ENCODE assay signal across 14 cellular contexts in the genomic region with DNA sequence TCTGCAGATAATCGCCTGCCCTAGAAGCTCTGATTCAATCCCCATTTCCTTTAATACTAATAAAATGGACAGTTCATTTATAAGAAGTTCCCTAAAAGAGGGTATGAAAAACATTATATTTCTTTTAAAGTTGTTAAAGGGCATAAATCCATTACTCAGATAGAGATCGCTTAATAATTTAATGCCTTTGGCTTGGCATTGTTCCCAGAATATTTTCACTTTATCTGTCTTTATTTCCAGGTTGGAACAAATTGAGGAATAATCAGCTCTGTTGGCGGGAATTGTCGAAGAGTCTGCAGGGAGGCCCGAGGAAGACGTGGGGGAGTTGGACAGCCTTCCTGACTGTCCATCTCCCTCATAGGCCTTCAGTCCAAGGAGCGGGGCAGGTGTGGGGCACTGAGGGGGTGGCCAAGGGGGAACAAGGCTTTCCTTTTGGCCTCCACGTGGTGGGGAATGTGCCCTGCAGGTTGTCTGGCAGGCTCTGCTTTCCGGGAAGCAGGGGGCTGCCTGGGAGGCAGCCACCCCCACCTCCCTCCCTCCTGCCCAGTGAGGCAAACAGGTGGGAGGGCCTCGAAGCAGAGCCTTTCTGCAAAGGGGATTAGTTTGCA.
DNase-seq lines count a peak whose midpoint lies in the region; ATAC-seq and TF ChIP-seq lines count a peak whose summit lies in the region.
"Had no signal": no experiment of that assay in that cellular context is flagged by ENCODE, and none has a peak within 500 bp of the region (broad histone marks: within the 10 kb centered on the region; RNA-seq: fewer than 3 reads in every experiment).

No MANE protein-coding gene starts in this region.

- H3K27ac ChIP-seq in HCT116 (ENCODE audit: low read depth, low read length), result no peak overlapping the region
- H3K27ac ChIP-seq in ovary, result peak overlapping the region in 1 of 2 donors; percentile 46
- H3K27ac ChIP-seq in Karpas-422 (ENCODE audit: low read length), result no peak overlapping the region

- CTCF ChIA-PET in HCT116 (lab: Charles Lee), result interaction anchor here (0.8 to 4.1 kb wide), 5 partner anchors 10 to 246 kb away, joined by 3 to 47 read pairs (median 4); no protein-coding TSS in a partner anchor

- intact Hi-C loops in HCT116 (cut with micrococcal nuclease), result loop anchor here (1.0 to 10.0 kb wide), 6 partner anchors 116 to 435 kb away; no protein-coding TSS in a partner anchor
- intact Hi-C loops in ovary (cut with DNase I), result no loop called here

- H3K4me1 Mint-ChIP-seq in stimulated activated naive CD8-positive, alpha-beta T cell treated with anti-CD3 and anti-CD28 coated beads, Interleukin-15, amount 100 ng/mL, for 72 hours, result peaks cover 5% of the 10 kb centered on the region

- TF ChIP-seq EP300 in ovary (IDR thresholded peaks at IDR 0.05), result no peak

- H3K79me2 ChIP-seq in HCT116 (ENCODE audit: insufficient read depth, low read length), result no peaks in the 10 kb centered on the region
- no peaks in the 10 kb centered on the region for H3K79me2 ChIP-seq in Karpas-422 (ENCODE audit: low read length)

- H3K9me3 Mint-ChIP-seq in stimulated activated naive CD8-positive, alpha-beta T cell treated with anti-CD3 and anti-CD28 coated beads, Interleukin-15, amount 100 ng/mL, for 72 hours, result no peaks in the 10 kb centered on the region
- H3K9me3 Mint-ChIP-seq: activated CD8-positive, alpha-beta T cell treated with anti-CD3 and anti-CD28 coated beads for 36 hours; activated T-helper 17 cell treated with anti-CD3 and anti-CD28 coated beads, Interleukin-2, amount 50 U/mL, for 72 hours had no signal

- H3K4me2 ChIP-seq in HCT116 (ENCODE audit: low read length) (no peak overlapping the region), Karpas-422 (ENCODE audit: low read depth, low read length, poor library complexity, severe bottlenecking) (no peak overlapping the region)

- H3K9me2 ChIP-seq in HCT116 (ENCODE audit: insufficient read depth) (no peaks in the 10 kb centered on the region), Karpas-422 (replicated peaks; ENCODE audit: insufficient read depth, low read length) (no peaks in the 10 kb centered on the region)

- H3K27me3 ChIP-seq in HCT116 (ENCODE audit: insufficient read depth, low read length) (no peaks in the 10 kb centered on the region), ovary (no peaks in the 10 kb centered on the region), Karpas-422 (ENCODE audit: low read length) (no peaks in the 10 kb centered on the region)

- POLR2A ChIA-PET in HCT116 (lab: Charles Lee), result no interaction called here

- no peaks in the 10 kb centered on the region for H4K20me1 ChIP-seq in HCT116 (ENCODE audit: insufficient read depth)
- no peaks in the 10 kb centered on the region for H4K20me1 ChIP-seq in Karpas-422 (ENCODE audit: insufficient read depth, low read depth, low read length)

- RAD21 ChIA-PET in HCT116 (lab: Charles Lee; ENCODE audit: low non-redundant PET in 1 of 2, low total read pairs in 2 of 2, uncharacterized antibody in 2 of 2, unreplicated experiment in 2 of 2), result interaction anchor here in 1 of 2 experiments (1.8 kb wide), 1 partner anchor 199 kb away, joined by 4 read pairs; no protein-coding TSS in a partner anchor

- no peaks in the 10 kb centered on the region for H3K36me3 ChIP-seq in HCT116 (ENCODE audit: control insufficient read depth in 1 of 2, insufficient read depth in 2 of 2, low read length in 2 of 2)
- H3K36me3 ChIP-seq in ovary, result no peaks in the 10 kb centered on the region
- no peaks in the 10 kb centered on the region for H3K36me3 ChIP-seq in Karpas-422 (ENCODE audit: insufficient read depth, low read length)

- H3K4me3 ChIP-seq in HCT116 (replicated peaks in 1 of 2; ENCODE audit: low read depth in 1 of 2, low read length in 2 of 2) (no peak overlapping the region), ovary (no peak overlapping the region), Karpas-422 (ENCODE audit: low read length) (no peak overlapping the region)

- H2AFZ ChIP-seq in HCT116 (ENCODE audit: low read depth, low read length, poor library complexity, severe bottlenecking) (no peak overlapping the region), Karpas-422 (ENCODE audit: low read length) (no peak overlapping the region)

- 13 to 14% (median 13%) methylated on average over 9 to 10 of the region's 10 CpGs for WGBS in ovary, 3 donors

- no peak overlapping the region for H3K9ac ChIP-seq in HCT116 (ENCODE audit: low read length)
- H3K9ac ChIP-seq in Karpas-422 (ENCODE audit: low read length), result no peak overlapping the region

- no peak for TF ChIP-seq RAD21 in HCT116 (IDR thresholded peaks at IDR 0.05; ENCODE audit: low read depth)

- DNase-seq in NCI-H82 (lab: John Stamatoyannopoulos, UW), result peak; percentile 29
- DNase-seq in NCI-H82 treated with DMSO at 0.1 percent for 48 hours (lab: John Stamatoyannopoulos, UW; ENCODE audit: unreplicated experiment), result no peak
- no peak for DNase-seq in HCT116 (ENCODE audit: low read depth, low spot score)
- DNase-seq in amniotic epithelial cell (ENCODE audit: low read depth), result peak; percentile 36
- DNase-seq in ovary, result peak in 3 of 5 donors; percentile 45 to 50 (median 46)
- DNase-seq in Karpas-422, result no peak
- no peak for DNase-seq in activated T-cell treated with anti-CD3 and anti-CD28 coated beads for 4 hours
- no peak for DNase-seq in stimulated activated naive CD8-positive, alpha-beta T cell treated with anti-CD3 and anti-CD28 coated beads, Interleukin-15, amount 100 ng/mL, for 72 hours
- DNase-seq: activated CD8-positive, alpha-beta T cell treated with anti-CD3 and anti-CD28 coated beads for 36 hours; cortex of kidney; head of caudate nucleus; KBM-7; NCI-H146 had no signal

- no peak for TF ChIP-seq CTCF in HCT116 (IDR thresholded peaks at IDR 0.05 in 2 of 3, conservative IDR thresholded peaks at IDR 0.05 in 1 of 3; ENCODE audit: borderline replicate concordance in 1 of 3, insufficient read depth in 1 of 3, low read depth in 2 of 3, low read length in 2 of 3)
- TF ChIP-seq CTCF in ovary (IDR thresholded peaks at IDR 0.05), result no peak

- ATAC-seq in HCT116, result peak; percentile 31
- no peak for ATAC-seq in stimulated activated naive CD8-positive, alpha-beta T cell treated with anti-CD3 and anti-CD28 coated beads, Interleukin-15, amount 100 ng/mL, for 72 hours
- ATAC-seq: activated CD8-positive, alpha-beta T cell treated with anti-CD3 and anti-CD28 coated beads for 36 hours; activated T-helper 17 cell treated with anti-CD3 and anti-CD28 coated beads, Interleukin-2, amount 50 U/mL, for 72 hours had no signal

- H3K9me3 ChIP-seq in HCT116 (ENCODE audit: control insufficient read depth in 1 of 2, insufficient read depth in 1 of 2, low read depth in 1 of 2, low read length in 2 of 2) (no peaks in the 10 kb centered on the region), ovary (no peaks in the 10 kb centered on the region), Karpas-422 (ENCODE audit: low read length) (no peaks in the 10 kb centered on the region)

- H3K4me1 ChIP-seq in HCT116 (ENCODE audit: control insufficient read depth in 1 of 2, insufficient read depth in 2 of 2, low read length in 2 of 2) (peaks cover 0 to 5% of the 10 kb centered on the region in 2 experiments; a peak in 2 of 4 replicates), ovary (ENCODE audit: insufficient read depth) (peaks cover 21% of the 10 kb centered on the region), Karpas-422 (ENCODE audit: low read length) (no peaks in the 10 kb centered on the region)

- BruUV-seq in HCT116 (replicated peaks; lab: Mats Ljungman, UMichigan), result no TSS peak

- no peak overlapping the region for H3K27ac Mint-ChIP-seq in stimulated activated naive CD8-positive, alpha-beta T cell treated with anti-CD3 and anti-CD28 coated beads, Interleukin-15, amount 100 ng/mL, for 72 hours
- H3K27ac Mint-ChIP-seq: activated CD8-positive, alpha-beta T cell treated with anti-CD3 and anti-CD28 coated beads for 36 hours; activated T-helper 17 cell treated with anti-CD3 and anti-CD28 coated beads, Interleukin-2, amount 50 U/mL, for 72 hours had no signal

- no peak overlapping the region for H3K4me3 Mint-ChIP-seq in stimulated activated naive CD8-positive, alpha-beta T cell treated with anti-CD3 and anti-CD28 coated beads, Interleukin-15, amount 100 ng/mL, for 72 hours
- H3K4me3 Mint-ChIP-seq: activated CD8-positive, alpha-beta T cell treated with anti-CD3 and anti-CD28 coated beads for 36 hours; activated T-helper 17 cell treated with anti-CD3 and anti-CD28 coated beads, Interleukin-2, amount 50 U/mL, for 72 hours had no signal

- H3K27me3 Mint-ChIP-seq in stimulated activated naive CD8-positive, alpha-beta T cell treated with anti-CD3 and anti-CD28 coated beads, Interleukin-15, amount 100 ng/mL, for 72 hours, result peaks cover 8% of the 10 kb centered on the region
- H3K27me3 Mint-ChIP-seq: activated T-helper 17 cell treated with anti-CD3 and anti-CD28 coated beads, Interleukin-2, amount 50 U/mL, for 72 hours had no signal

- TF ChIP-seq POLR2A in HCT116 (IDR thresholded peaks at IDR 0.05; ENCODE audit: borderline replicate concordance, extremely low read depth, insufficient read depth, insufficient read length) (no peak), ovary (IDR thresholded peaks at IDR 0.05) (no peak)

TF ChIP-seq in HCT116, 20 proteins besides CTCF, POLR2A, EP300 and RAD21 (continues in another document):
- TF ChIP-seq ZBTB33 (IDR thresholded peaks at IDR 0.05; ENCODE audit: extremely low read depth, insufficient replicate concordance, low read length) (no peak), SRF (IDR thresholded peaks at IDR 0.05; ENCODE audit: low read depth) (no peak), ZFX (IDR thresholded peaks at IDR 0.05) (no peak), SP1 (IDR thresholded peaks at IDR 0.05; ENCODE audit: low read depth) (no peak), ELF1 (IDR thresholded peaks at IDR 0.05; ENCODE audit: borderline replicate concordance, low read depth) (no peak)
- TF ChIP-seq, protein P1, sequence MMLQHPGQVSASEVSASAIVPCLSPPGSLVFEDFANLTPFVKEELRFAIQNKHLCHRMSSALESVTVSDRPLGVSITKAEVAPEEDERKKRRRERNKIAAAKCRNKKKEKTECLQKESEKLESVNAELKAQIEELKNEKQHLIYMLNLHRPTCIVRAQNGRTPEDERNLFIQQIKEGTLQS (IDR thresholded peaks at IDR 0.05), result no peak

Comparison
In these comparisons a context has a peak if more than half of its experiments do, and no peak if none do; other contexts are left out.
1. DNase-seq: peak in NCI-H82 (single experiment), amniotic epithelial cell (single experiment) and ovary (3 of 5); none in NCI-H82 treated with DMSO at 0.1 percent for 48 hours (single experiment), HCT116 (single experiment), Karpas-422 (single experiment), activated T-cell treated with anti-CD3 and anti-CD28 coated beads for 4 hours (single experiment) and stimulated activated naive CD8-positive, alpha-beta T cell treated with anti-CD3 and anti-CD28 coated beads, Interleukin-15, amount 100 ng/mL, for 72 hours (0 of 2).